ENCODE assay signal across 1 cellular context in genomic region chr4:125314676-125315570, GRCh38.
A peak's percentile ranks its signal among the peaks of the same experiment; 100 is the strongest.
TF ChIP-seq lines count a peak whose summit lies in the region.

Gene FAT4 (plus strand): TSS chr4:125314955. CDS start chr4:125316412, 1,457 bp downstream.

TF ChIP-seq in HEK293, 187 proteins besides CTCF, POLR2A, EP300 and RAD21 (continued from another document and continues in another):
- TF ChIP-seq PATZ1 (tag by site-specific recombination; IDR thresholded peaks at IDR 0.05) (peak; percentile 97), YY2 (tag by site-specific recombination; IDR thresholded peaks at IDR 0.05) (peak; percentile 40; the same call in 1 of the 2 replicates), ZFP69B (tag by site-specific recombination; IDR thresholded peaks at IDR 0.05) (peak; percentile 87), ZNF292 (tag by site-specific recombination; IDR thresholded peaks at IDR 0.05; ENCODE audit: borderline replicate concordance, low read depth) (no peak), PRDM10 (tag by site-specific recombination; IDR thresholded peaks at IDR 0.05) (peak; percentile 98), HOXD13 (CRISPR knock-in tag; IDR thresholded peaks at IDR 0.05; ENCODE audit: borderline replicate concordance) (no peak), PRDM4 (tag by site-specific recombination; IDR thresholded peaks at IDR 0.05) (peak; percentile 64), ZNF76 (tag by site-specific recombination; IDR thresholded peaks at IDR 0.05; ENCODE audit: borderline replicate concordance, low read depth) (peak; percentile 52; the same call in 1 of the 2 replicates), GLIS1 (tag by site-specific recombination; IDR thresholded peaks at IDR 0.05) (peak; percentile 72), ZBTB48 (tag by site-specific recombination; IDR thresholded peaks at IDR 0.05) (peak; percentile 99), ZFP37 (tag by site-specific recombination; IDR thresholded peaks at IDR 0.05) (0 out of 2 replicates have a peak, but pooled peaks have one; percentile 58), ZNF600 (tag by site-specific recombination; IDR thresholded peaks at IDR 0.05) (peak; percentile 96), ZNF843 (tag by site-specific recombination; IDR thresholded peaks at IDR 0.05) (peak; percentile 85), SP2 (tag by site-specific recombination; IDR thresholded peaks at IDR 0.05) (peak; percentile 91), ZNF26 (tag by site-specific recombination; IDR thresholded peaks at IDR 0.05) (no peak), ZNF571 (tag by site-specific recombination; IDR thresholded peaks at IDR 0.05) (no peak), ZNF48 (tag by site-specific recombination; IDR thresholded peaks at IDR 0.05) (no peak), PBX3 (CRISPR knock-in tag; IDR thresholded peaks at IDR 0.05) (peak; percentile 24; the same call in 1 of the 2 replicates), ZNF24 (tag by site-specific recombination; IDR thresholded peaks at IDR 0.05) (peak; percentile 69; the same call in 1 of the 2 replicates), HIC1 (tag by site-specific recombination; IDR thresholded peaks at IDR 0.05) (peak; percentile 95), ZNF629 (tag by site-specific recombination; IDR thresholded peaks at IDR 0.05) (peak; percentile 74), ZNF449 (tag by site-specific recombination; IDR thresholded peaks at IDR 0.05) (no peak), OSR2 (tag by site-specific recombination; IDR thresholded peaks at IDR 0.05) (peak; percentile 39; the same call in 1 of the 2 replicates), FEZF1 (tag by site-specific recombination; IDR thresholded peaks at IDR 0.05) (peak; percentile 58), ZNF302 (tag by site-specific recombination; IDR thresholded peaks at IDR 0.05; ENCODE audit: low read depth) (0 out of 2 replicates have a peak, but pooled peaks have one; percentile 50), ZNF140 (tag by site-specific recombination; IDR thresholded peaks at IDR 0.05) (no peak), ZNF311 (tag by site-specific recombination; IDR thresholded peaks at IDR 0.05; ENCODE audit: borderline replicate concordance) (no peak), ZNF354C (tag by site-specific recombination; IDR thresholded peaks at IDR 0.05; ENCODE audit: borderline replicate concordance, low read depth) (no peak), SP7 (tag by site-specific recombination; IDR thresholded peaks at IDR 0.05) (peak; percentile 84), ZIC2 (tag by site-specific recombination; IDR thresholded peaks at IDR 0.05) (peak; percentile 74), KLF16 (tag by site-specific recombination; IDR thresholded peaks at IDR 0.05) (peak; percentile 96), ZNF146 (tag by site-specific recombination; IDR thresholded peaks at IDR 0.05) (0 out of 2 replicates have a peak, but pooled peaks have one; percentile 10), ZBTB17 (tag by site-specific recombination; IDR thresholded peaks at IDR 0.05) (peak; percentile 99), WT1 (tag by site-specific recombination; IDR thresholded peaks at IDR 0.05) (peak; percentile 49), ZNF521 (tag by site-specific recombination; IDR thresholded peaks at IDR 0.05) (no peak), ZNF558 (tag by site-specific recombination; IDR thresholded peaks at IDR 0.05) (peak; percentile 22; the same call in 1 of the 2 replicates), MZF1 (tag by site-specific recombination; IDR thresholded peaks at IDR 0.05; ENCODE audit: borderline replicate concordance) (peak; percentile 94), ZNF792 (tag by site-specific recombination; IDR thresholded peaks at IDR 0.05) (peak; percentile 82; the same call in 1 of the 2 replicates)
- TF ChIP-seq, protein P1, sequence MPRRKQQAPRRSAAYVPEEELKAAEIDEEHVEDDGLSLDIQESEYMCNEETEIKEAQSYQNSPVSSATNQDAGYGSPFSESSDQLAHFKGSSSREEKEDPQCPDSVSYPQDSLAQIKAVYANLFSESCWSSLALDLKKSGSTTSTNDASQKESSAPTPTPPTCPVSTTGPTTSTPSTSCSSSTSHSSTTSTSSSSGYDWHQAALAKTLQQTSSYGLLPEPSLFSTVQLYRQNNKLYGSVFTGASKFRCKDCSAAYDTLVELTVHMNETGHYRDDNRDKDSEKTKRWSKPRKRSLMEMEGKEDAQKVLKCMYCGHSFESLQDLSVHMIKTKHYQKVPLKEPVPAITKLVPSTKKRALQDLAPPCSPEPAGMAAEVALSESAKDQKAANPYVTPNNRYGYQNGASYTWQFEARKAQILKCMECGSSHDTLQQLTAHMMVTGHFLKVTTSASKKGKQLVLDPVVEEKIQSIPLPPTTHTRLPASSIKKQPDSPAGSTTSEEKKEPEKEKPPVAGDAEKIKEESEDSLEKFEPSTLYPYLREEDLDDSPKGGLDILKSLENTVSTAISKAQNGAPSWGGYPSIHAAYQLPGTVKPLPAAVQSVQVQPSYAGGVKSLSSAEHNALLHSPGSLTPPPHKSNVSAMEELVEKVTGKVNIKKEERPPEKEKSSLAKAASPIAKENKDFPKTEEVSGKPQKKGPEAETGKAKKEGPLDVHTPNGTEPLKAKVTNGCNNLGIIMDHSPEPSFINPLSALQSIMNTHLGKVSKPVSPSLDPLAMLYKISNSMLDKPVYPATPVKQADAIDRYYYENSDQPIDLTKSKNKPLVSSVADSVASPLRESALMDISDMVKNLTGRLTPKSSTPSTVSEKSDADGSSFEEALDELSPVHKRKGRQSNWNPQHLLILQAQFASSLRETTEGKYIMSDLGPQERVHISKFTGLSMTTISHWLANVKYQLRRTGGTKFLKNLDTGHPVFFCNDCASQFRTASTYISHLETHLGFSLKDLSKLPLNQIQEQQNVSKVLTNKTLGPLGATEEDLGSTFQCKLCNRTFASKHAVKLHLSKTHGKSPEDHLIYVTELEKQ (tag by site-specific recombination; IDR thresholded peaks at IDR 0.05; ENCODE audit: borderline replicate concordance): 0 out of 2 replicates have a peak, but pooled peaks have one; percentile 46
- TF ChIP-seq, protein P2, sequence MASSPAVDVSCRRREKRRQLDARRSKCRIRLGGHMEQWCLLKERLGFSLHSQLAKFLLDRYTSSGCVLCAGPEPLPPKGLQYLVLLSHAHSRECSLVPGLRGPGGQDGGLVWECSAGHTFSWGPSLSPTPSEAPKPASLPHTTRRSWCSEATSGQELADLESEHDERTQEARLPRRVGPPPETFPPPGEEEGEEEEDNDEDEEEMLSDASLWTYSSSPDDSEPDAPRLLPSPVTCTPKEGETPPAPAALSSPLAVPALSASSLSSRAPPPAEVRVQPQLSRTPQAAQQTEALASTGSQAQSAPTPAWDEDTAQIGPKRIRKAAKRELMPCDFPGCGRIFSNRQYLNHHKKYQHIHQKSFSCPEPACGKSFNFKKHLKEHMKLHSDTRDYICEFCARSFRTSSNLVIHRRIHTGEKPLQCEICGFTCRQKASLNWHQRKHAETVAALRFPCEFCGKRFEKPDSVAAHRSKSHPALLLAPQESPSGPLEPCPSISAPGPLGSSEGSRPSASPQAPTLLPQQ (tag by site-specific recombination; IDR thresholded peaks at IDR 0.05): peak; percentile 94
